In genomic region chr10:121608669-121609190, GRCh38 we compare ENCODE assay signal across 9 cellular contexts. TPM values are rescaled to one million over a fixed set of nuclear protein-coding genes. Genes with fewer than 3 reads are reported as not detected.
DNase-seq lines count a peak whose midpoint lies in the region; ATAC-seq and TF ChIP-seq lines count a peak whose summit lies in the region.
"Had no signal": no experiment of that assay in that cellular context is flagged by ENCODE, and none has a peak within 500 bp of the region (broad histone marks: within the 10 kb centered on the region; RNA-seq: fewer than 3 reads in every experiment).

No MANE protein-coding gene starts in this region.

- no peaks in the 10 kb centered on the region for H3K9me3 ChIP-seq in SU-DHL-6 (ENCODE audit: insufficient read depth, low read length)

- no peak overlapping the region for H3K4me3 ChIP-seq in SU-DHL-6 (ENCODE audit: insufficient read depth, low read length, poor library complexity, severe bottlenecking)
- H3K4me3 ChIP-seq in urinary bladder (ENCODE audit: low read depth, low read length), result peak overlapping the region; percentile 28

- no peaks in the 10 kb centered on the region for H3F3A ChIP-seq in SU-DHL-6 (ENCODE audit: insufficient read depth)

- peaks cover 2% of the 10 kb centered on the region for H3K4me1 ChIP-seq in urinary bladder (ENCODE audit: insufficient read depth)

- H3K36me3 ChIP-seq in SU-DHL-6 (ENCODE audit: low read length) (no peaks in the 10 kb centered on the region), urinary bladder (ENCODE audit: insufficient read depth) (no peaks in the 10 kb centered on the region)

- H3K9me3 Mint-ChIP-seq in natural killer cell treated with Interleukin-12 subunit alpha and Interleukin-12 subunit beta and Interleukin-15 and Interleukin-18, amount 100 ng/mL, for 72 hours, result no peaks in the 10 kb centered on the region
- H3K9me3 Mint-ChIP-seq: dendritic cell treated with granulocyte-macrophage colony-stimulating factor and Interleukin-4, amounts not matched to agents 40 ng/mL and 50 ng/mL, for 4 days had no signal

- no peaks in the 10 kb centered on the region for H4K20me1 ChIP-seq in SU-DHL-6 (ENCODE audit: low read depth, low read length)

- peak; percentile 4 for DNase-seq in SKM-1 treated with dmso at 0.1 percent for 144 hours (lab: John Stamatoyannopoulos, UW; ENCODE audit: unreplicated experiment)
- no peak for DNase-seq in SKM-1 (lab: John Stamatoyannopoulos, UW; ENCODE audit: unreplicated experiment)
- peak; percentile 9 to 40 for DNase-seq in erythroblast (lab: John Stamatoyannopoulos, UW)
- no peak for DNase-seq in natural killer cell treated with Interleukin-12 subunit alpha and Interleukin-12 subunit beta and Interleukin-15 and Interleukin-18, amount 100 ng/mL, for 72 hours (ENCODE audit: low spot score)
- no peak for DNase-seq in MV-4-11 (lab: John Stamatoyannopoulos, UW)

- no peaks in the 10 kb centered on the region for H3K9me2 ChIP-seq in SU-DHL-6 (replicated peaks; ENCODE audit: insufficient read depth, low read length)

- 16% methylated on average over 51 of the region's 53 CpGs for WGBS in urinary bladder

- H3K4me3 Mint-ChIP-seq in natural killer cell treated with Interleukin-12 subunit alpha and Interleukin-12 subunit beta and Interleukin-15 and Interleukin-18, amount 100 ng/mL, for 72 hours, result no peak overlapping the region
- H3K4me3 Mint-ChIP-seq: dendritic cell treated with granulocyte-macrophage colony-stimulating factor and Interleukin-4, amounts not matched to agents 40 ng/mL and 50 ng/mL, for 4 days had no signal

- H3K27ac ChIP-seq in SU-DHL-6 (ENCODE audit: low read depth, low read length), result no peak overlapping the region
- no peak overlapping the region for H3K27ac ChIP-seq in urinary bladder (ENCODE audit: low read depth)

- H3K9ac ChIP-seq in SU-DHL-6 (ENCODE audit: low read length), result no peak overlapping the region

- H3K79me2 ChIP-seq in SU-DHL-6 (ENCODE audit: insufficient read depth, low read length), result no peaks in the 10 kb centered on the region

- ATAC-seq in HG03045 (IDR thresholded peaks at IDR 0.05; ENCODE audit: unreplicated experiment), result peak; percentile 51
- peak; percentile 59 to 67 for ATAC-seq in natural killer cell treated with Interleukin-12 subunit alpha and Interleukin-12 subunit beta and Interleukin-15 and Interleukin-18, amount 100 ng/mL, for 72 hours

- H3K27ac Mint-ChIP-seq in natural killer cell treated with Interleukin-12 subunit alpha and Interleukin-12 subunit beta and Interleukin-15 and Interleukin-18, amount 100 ng/mL, for 72 hours, result no peak overlapping the region
- H3K27ac Mint-ChIP-seq: dendritic cell treated with granulocyte-macrophage colony-stimulating factor and Interleukin-4, amounts not matched to agents 40 ng/mL and 50 ng/mL, for 4 days had no signal

- peaks cover 0 to 5% of the 10 kb centered on the region in 2 donors for H3K4me1 Mint-ChIP-seq in natural killer cell treated with Interleukin-12 subunit alpha and Interleukin-12 subunit beta and Interleukin-15 and Interleukin-18, amount 100 ng/mL, for 72 hours (ENCODE audit: low read depth in 2 of 2)

- no peaks in the 10 kb centered on the region for H3K27me3 ChIP-seq in SU-DHL-6 (ENCODE audit: low read length)

- no peaks in the 10 kb centered on the region for H3K36me3 Mint-ChIP-seq in natural killer cell treated with Interleukin-12 subunit alpha and Interleukin-12 subunit beta and Interleukin-15 and Interleukin-18, amount 100 ng/mL, for 72 hours

- no peak overlapping the region for H2AFZ ChIP-seq in SU-DHL-6 (ENCODE audit: low read depth, low read length, severe bottlenecking)

- H3K27me3 Mint-ChIP-seq in natural killer cell treated with Interleukin-12 subunit alpha and Interleukin-12 subunit beta and Interleukin-15 and Interleukin-18, amount 100 ng/mL, for 72 hours, result peaks cover 8 to 16% of the 10 kb centered on the region in 2 donors

- peak; percentile 69 for TF ChIP-seq CTCF in SU-DHL-6 (IDR thresholded peaks at IDR 0.05; ENCODE audit: insufficient read depth, low read length, poor library complexity, severe bottlenecking)

- H3K4me2 ChIP-seq in SU-DHL-6 (ENCODE audit: low read depth, low read length, poor library complexity, severe bottlenecking), result no peak overlapping the region

- no peak for TF ChIP-seq POLR2A in erythroblast (IDR thresholded peaks at IDR 0.05; ENCODE audit: low read length)

RNA-seq across cellular contexts. Expression of gene FGFR2, which starts 10.5 kb away (rescaled TPM):
- total RNA-seq in natural killer cell treated with Interleukin-12 subunit alpha and Interleukin-12 subunit beta and Interleukin-15 and Interleukin-18, amount 100 ng/mL, for 72 hours, result under 1 TPM in 1 of 2 donors, not detected in 1; 0.73 TPM
- 61.9 TPM for total RNA-seq in urinary bladder
- polyA plus RNA-seq in urinary bladder, result 28.8 TPM

Comparison
In these comparisons a context has a peak if more than half of its experiments do, and no peak if none do; other contexts are left out.
1. DNase-seq: peak in SKM-1 treated with dmso at 0.1 percent for 144 hours (single experiment) and erythroblast (2 of 2); none in SKM-1 (single experiment), natural killer cell treated with Interleukin-12 subunit alpha and Interleukin-12 subunit beta and Interleukin-15 and Interleukin-18, amount 100 ng/mL, for 72 hours (single experiment) and MV-4-11 (single experiment).
2. RNA of gene FGFR2, which starts 10.5 kb away (total RNA-seq): 61.9 TPM in urinary bladder (single experiment); 0.73 TPM in natural killer cell treated with Interleukin-12 subunit alpha and Interleukin-12 subunit beta and Interleukin-15 and Interleukin-18, amount 100 ng/mL, for 72 hours; every median in the first group is over 10 times any median in the second.